In genomic region chr20:51385941-51386530, GRCh38 we compare ENCODE assay signal across 7 cellular contexts.
DNase-seq lines count a peak whose midpoint lies in the region; ATAC-seq and TF ChIP-seq lines count a peak whose summit lies in the region.

No MANE protein-coding gene starts in this region.

- H3K27me3 ChIP-seq in esophagus muscularis mucosa, result no peaks in the 10 kb centered on the region

- H3K27ac ChIP-seq in esophagus muscularis mucosa (replicated peaks in 1 of 4), result no peak overlapping the region

- peaks cover under 1% of the 10 kb centered on the region for H3K36me3 Mint-ChIP-seq in progenitor cell of endocrine pancreas (ENCODE audit: insufficient read depth)

- H3K4me1 ChIP-seq in esophagus muscularis mucosa, result peaks cover 11 to 23% (median 18%) of the 10 kb centered on the region in 4 donors

- peaks cover 22% of the 10 kb centered on the region for H3K27me3 Mint-ChIP-seq in progenitor cell of endocrine pancreas

- WGBS in esophagus muscularis mucosa, result 89% methylated on average over 4 of the region's 4 CpGs

- H3K4me3 ChIP-seq in esophagus muscularis mucosa, result no peak overlapping the region

- peaks cover 0 to 13% (median 4%) of the 10 kb centered on the region in 4 donors for H3K36me3 ChIP-seq in esophagus muscularis mucosa

- TF ChIP-seq POLR2A in esophagus muscularis mucosa (IDR thresholded peaks at IDR 0.05; ENCODE audit: low read depth), result no peak

- DNase-seq in EL (peak; percentile 50), HT-29 (ENCODE audit: low spot score) (peak; percentile 62), UCSD-AML1 (lab: John Stamatoyannopoulos, UW; ENCODE audit: unreplicated experiment) (peak; percentile 43), esophagus muscularis mucosa (ENCODE audit: extremely low spot score) (no peak), progenitor cell of endocrine pancreas (ENCODE audit: low spot score, unreplicated experiment) (no peak)

- intact Hi-C loops in esophagus muscularis mucosa (cut with DNase I), result no loop called here

- no peak for ATAC-seq in GM21447 (IDR thresholded peaks at IDR 0.05; ENCODE audit: unreplicated experiment)
- ATAC-seq in GM21737 (IDR thresholded peaks at IDR 0.05; ENCODE audit: unreplicated experiment), result no peak

- no peak overlapping the region for H3K27ac Mint-ChIP-seq in progenitor cell of endocrine pancreas

- H3K4me1 Mint-ChIP-seq in progenitor cell of endocrine pancreas (ENCODE audit: low read depth), result peaks cover 44% of the 10 kb centered on the region

- H3K4me3 Mint-ChIP-seq in progenitor cell of endocrine pancreas (ENCODE audit: low read depth), result no peak overlapping the region

- TF ChIP-seq CTCF in esophagus muscularis mucosa (IDR thresholded peaks at IDR 0.05), result peak; percentile 37 to 57 (median 44)
- TF ChIP-seq CTCF in progenitor cell of endocrine pancreas (IDR thresholded peaks at IDR 0.05; ENCODE audit: unreplicated experiment), result peak; percentile 48

- no peaks in the 10 kb centered on the region for H3K9me3 ChIP-seq in esophagus muscularis mucosa

- H3K9me3 Mint-ChIP-seq in progenitor cell of endocrine pancreas (ENCODE audit: low read depth), result no peaks in the 10 kb centered on the region

- TF ChIP-seq EP300 in esophagus muscularis mucosa (IDR thresholded peaks at IDR 0.05), result no peak

Comparison
In these comparisons a context has a peak if more than half of its experiments do, and no peak if none do; other contexts are left out.
1. DNase-seq: peak in EL (single experiment), HT-29 (single experiment) and UCSD-AML1 (single experiment); none in esophagus muscularis mucosa (single experiment) and progenitor cell of endocrine pancreas (single experiment).